In genomic region chr11:105357146-105357545, GRCh38 we compare ENCODE assay signal across 18 cellular contexts.
DNase-seq lines count a peak whose midpoint lies in the region; ATAC-seq and TF ChIP-seq lines count a peak whose summit lies in the region.
"Had no signal": no experiment of that assay in that cellular context is flagged by ENCODE, and none has a peak within 500 bp of the region (broad histone marks: within the 10 kb centered on the region; RNA-seq: fewer than 3 reads in every experiment).

No MANE protein-coding gene starts in this region.

- H3K9me3 ChIP-seq in mammary epithelial cell (replicated peaks; ENCODE audit: insufficient read depth, low read length): no peaks in the 10 kb centered on the region

- TF ChIP-seq CTCF in mammary epithelial cell (conservative IDR thresholded peaks at IDR 0.05 in 1 of 2, IDR thresholded peaks at IDR 0.05 in 1 of 2; ENCODE audit: extremely low read depth in 1 of 2, insufficient read depth in 1 of 2, low read depth in 1 of 2, low read length in 2 of 2) (no peak), MCF 10A (IDR thresholded peaks at IDR 0.05; ENCODE audit: unreplicated experiment) (no peak)

- H3K79me2 ChIP-seq in mammary epithelial cell (ENCODE audit: insufficient read depth, low read length): no peaks in the 10 kb centered on the region

- intact Hi-C loops in mammary epithelial cell (cut with micrococcal nuclease): no loop called here
- intact Hi-C loops in MCF 10A (cut with micrococcal nuclease): no loop called here

- H3K36me3 Mint-ChIP-seq in MCF 10A (ENCODE audit: insufficient read depth, unreplicated experiment): no peaks in the 10 kb centered on the region
- H3K36me3 Mint-ChIP-seq: CD8-positive, alpha-beta T cell had no signal

- no peaks in the 10 kb centered on the region for H3K9me3 Mint-ChIP-seq in MCF 10A (ENCODE audit: unreplicated experiment)
- H3K9me3 Mint-ChIP-seq: CD8-positive, alpha-beta T cell; HFFc6 had no signal

- no peak overlapping the region for H3K4me3 ChIP-seq in mammary epithelial cell (replicated peaks in 1 of 3; ENCODE audit: insufficient read depth in 1 of 3, low read depth in 2 of 3, low read length in 3 of 3)
- H3K4me3 ChIP-seq: BLaER1 treated with 17β-estradiol and CSF1 and Interleukin-3, amounts not matched to agents 10 nM and 100 nM; GM23248 had no signal

- no peaks in the 10 kb centered on the region for H3K27me3 ChIP-seq in mammary epithelial cell (ENCODE audit: insufficient read depth, low read length)
- H3K27me3 ChIP-seq: BLaER1 treated with 17β-estradiol and CSF1 and Interleukin-3, amounts not matched to agents 10 nM and 100 nM had no signal

- no peaks in the 10 kb centered on the region for H4K20me1 ChIP-seq in mammary epithelial cell (ENCODE audit: insufficient read depth, low read length)
- H4K20me1 ChIP-seq: BLaER1 treated with 17β-estradiol and CSF1 and Interleukin-3, amounts not matched to agents 10 nM and 100 nM had no signal

- POLR2A ChIA-PET in MCF 10A (lab: Yijun Ruan, JAX): interaction anchor here (0.6 kb wide), 1 partner anchor 172 kb away, joined by 3 read pairs; no protein-coding TSS in a partner anchor

- DNase-seq in mammary epithelial cell (peak; percentile 59), MCF 10A (ENCODE audit: unreplicated experiment) (no peak), RPMI7951 (ENCODE audit: low read depth) (peak; percentile 60), foreskin melanocyte (peak; percentile 96), hypothalamus (lab: John Stamatoyannopoulos, UW) (no peak)
- DNase-seq: CD8-positive, alpha-beta T cell; COR-L47; DMS 273 treated with DMSO at 0.1 percent for 48 hours; DMS53; DND-41; H7; HFFc6 had no signal

- no peak overlapping the region for H3K27ac Mint-ChIP-seq in MCF 10A (ENCODE audit: low read depth, unreplicated experiment)
- H3K27ac Mint-ChIP-seq: B cell; CD8-positive, alpha-beta T cell; HFFc6 had no signal

- no peak overlapping the region for H3K9ac ChIP-seq in mammary epithelial cell (ENCODE audit: insufficient read depth, low read length)
- H3K9ac ChIP-seq: BLaER1 treated with 17β-estradiol and CSF1 and Interleukin-3, amounts not matched to agents 10 nM and 100 nM; GM23248 had no signal

- in situ Hi-C loops in mammary epithelial cell (cut with MboI; ENCODE audit: low sequenced_read_pairs in 2 of 2): no loop called here

- CTCF ChIA-PET in mammary epithelial cell (lab: Charles Lee; ENCODE audit: low non-redundant PET) (no interaction called here), MCF 10A (lab: Yijun Ruan, JAX) (interaction anchor here (0.6 to 0.7 kb wide), 3 partner anchors 11 to 744 kb away, joined by 3 to 4 read pairs (median 3); no protein-coding TSS in a partner anchor)

- BruUV-seq in mammary epithelial cell (replicated peaks; lab: Mats Ljungman, UMichigan): no TSS peak
- no TSS peak for BruUV-seq in MCF 10A (replicated peaks; lab: Mats Ljungman, UMichigan)

- H3K27ac ChIP-seq in mammary epithelial cell (ENCODE audit: insufficient read depth, low read depth, low read length): peak overlapping the region; percentile 37
- H3K27ac ChIP-seq: BLaER1 treated with 17β-estradiol and CSF1 and Interleukin-3, amounts not matched to agents 10 nM and 100 nM; GM23248 had no signal

- no peaks in the 10 kb centered on the region for H3K27me3 Mint-ChIP-seq in MCF 10A (ENCODE audit: insufficient read depth, unreplicated experiment)
- H3K27me3 Mint-ChIP-seq: B cell had no signal

- dilution Hi-C loops in mammary epithelial cell (cut with HindIII; ENCODE audit: low sequenced_read_pairs): no loop called here

- 0% methylated on average over 1 of the region's 1 CpG for WGBS in mammary epithelial cell (ENCODE audit: low coverage, missing lambda C conversion rate)

- peak overlapping the region; percentile 9 for H3K4me2 ChIP-seq in mammary epithelial cell (ENCODE audit: insufficient read depth, low read depth, low read length)
- H3K4me2 ChIP-seq: BLaER1 treated with 17β-estradiol and CSF1 and Interleukin-3, amounts not matched to agents 10 nM and 100 nM had no signal

- no peak overlapping the region for H3K4me3 Mint-ChIP-seq in MCF 10A (ENCODE audit: unreplicated experiment)
- H3K4me3 Mint-ChIP-seq: B cell; CD8-positive, alpha-beta T cell; HFFc6 had no signal

- no peaks in the 10 kb centered on the region for H3K36me3 ChIP-seq in mammary epithelial cell (ENCODE audit: insufficient read depth, low read length)
- H3K36me3 ChIP-seq: BLaER1 treated with 17β-estradiol and CSF1 and Interleukin-3, amounts not matched to agents 10 nM and 100 nM had no signal

- ATAC-seq in GM21529 (IDR thresholded peaks at IDR 0.05; ENCODE audit: unreplicated experiment): no peak
- no peak for ATAC-seq in HG02852 (IDR thresholded peaks at IDR 0.05; ENCODE audit: unreplicated experiment)
- ATAC-seq: CD8-positive, alpha-beta T cell; HCT116 had no signal

- peak overlapping the region; percentile 71 for H2AFZ ChIP-seq in mammary epithelial cell (ENCODE audit: low read depth, low read length)
- H2AFZ ChIP-seq: GM23248 had no signal

- H3K4me1 ChIP-seq in mammary epithelial cell (ENCODE audit: insufficient read depth, low read length): peaks cover 13% of the 10 kb centered on the region
- H3K4me1 ChIP-seq: BLaER1 treated with 17β-estradiol and CSF1 and Interleukin-3, amounts not matched to agents 10 nM and 100 nM had no signal

- peaks cover 12% of the 10 kb centered on the region for H3K4me1 Mint-ChIP-seq in MCF 10A (ENCODE audit: insufficient read depth, unreplicated experiment)
- H3K4me1 Mint-ChIP-seq: B cell had no signal

Comparison
In these comparisons a context has a peak if more than half of its experiments do, and no peak if none do; other contexts are left out.
1. DNase-seq: peak in mammary epithelial cell (single experiment), RPMI7951 (single experiment) and foreskin melanocyte (single experiment); none in MCF 10A (single experiment) and hypothalamus (0 of 51).